In the genomic region with DNA sequence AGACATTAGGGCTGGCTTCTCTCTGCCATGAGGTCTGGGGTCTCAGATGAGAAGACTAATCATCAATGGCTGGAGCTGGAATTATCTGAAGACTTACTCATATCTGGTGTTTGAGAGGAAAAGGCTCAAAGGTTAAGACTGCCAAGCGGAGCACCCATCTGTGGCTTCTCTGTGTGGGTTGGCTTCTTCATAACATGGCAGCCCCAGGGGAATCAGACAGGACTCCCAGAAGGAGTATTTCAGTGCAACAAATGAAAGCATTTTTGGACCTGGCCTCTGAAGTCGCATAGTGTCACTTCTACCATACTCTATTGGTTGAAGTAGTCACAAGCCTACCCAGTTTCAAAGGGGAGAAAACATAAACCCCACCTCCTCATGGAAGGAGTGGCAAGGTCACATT, we compare ENCODE assay signal across 18 cellular contexts.
"Had no signal": no experiment of that assay in that cellular context is flagged by ENCODE, and none has a peak within 500 bp of the region (broad histone marks: within the 10 kb centered on the region; RNA-seq: fewer than 3 reads in every experiment).

No MANE protein-coding gene starts in this region.

- ATAC-seq: lower lobe of right lung had no signal

- H3K36me3 ChIP-seq: cardiac muscle cell, lower lobe of right lung, sigmoid colon, spleen, thyroid gland had no signal

- H3K27ac ChIP-seq: cardiac muscle cell, lower lobe of right lung, spleen, thyroid gland had no signal

- H3K4me3 ChIP-seq: cardiac muscle cell, lower lobe of right lung, sigmoid colon, spleen, thyroid gland had no signal

- H3K4me1 ChIP-seq: lower lobe of right lung, spleen, thyroid gland had no signal

- H3K27me3 ChIP-seq: cardiac muscle cell, sigmoid colon, spleen, thyroid gland had no signal

- H3K9me3 ChIP-seq: lower lobe of right lung, sigmoid colon, spleen, thyroid gland had no signal

- DNase-seq: activated B cell treated with CpG ODN at 0.5 μM for 24 hours; activated CD4-positive, alpha-beta memory T cell treated with anti-CD3 and anti-CD28 coated beads for 36 hours; activated CD4-positive, alpha-beta T cell treated with anti-CD3 and anti-CD28 coated beads for 4 hours; activated T-cell treated with anti-CD3 and anti-CD28 coated beads for 4 hours; dermis blood vessel endothelial cell; effector memory CD4-positive, alpha-beta T cell; hippocampal formation; islet precursor cell; lower lobe of right lung; midbrain; nephron progenitor cell; nucleus accumbens; posterior cingulate gyrus; sigmoid colon; spleen; stimulated activated naive CD4-positive, alpha-beta T cell treated with Interleukin-2 at 50 U/mL for 16 hours; thyroid gland had no signal
